In genomic region chr1:55217226-55217996, GRCh38 we compare ENCODE assay signal across 9 cellular contexts. TPM values are rescaled to one million over a fixed set of nuclear protein-coding genes. Genes with fewer than 3 reads are reported as not detected.
DNase-seq lines count a peak whose midpoint lies in the region; ATAC-seq lines count a peak whose summit lies in the region.
"Had no signal": no experiment of that assay in that cellular context is flagged by ENCODE, and none has a peak within 500 bp of the region (broad histone marks: within the 10 kb centered on the region; RNA-seq: fewer than 3 reads in every experiment).

No MANE protein-coding gene starts in this region.

- peak; percentile 13 for DNase-seq in A172 (ENCODE audit: low spot score)
- DNase-seq in GDM1 (lab: John Stamatoyannopoulos, UW), result peak; percentile 77
- DNase-seq in SKM-1 (lab: John Stamatoyannopoulos, UW; ENCODE audit: unreplicated experiment), result peak; percentile 91
- DNase-seq in inferior parietal cortex (ENCODE audit: extremely low spot score), result peak; percentile 56
- DNase-seq in hepatic stellate cell (ENCODE audit: low spot score), result no peak
- DNase-seq: tibial artery had no signal

- ATAC-seq in HG03439 (IDR thresholded peaks at IDR 0.05; ENCODE audit: unreplicated experiment), result no peak
- ATAC-seq in HG02852 (IDR thresholded peaks at IDR 0.05; ENCODE audit: unreplicated experiment), result no peak
- no peak for ATAC-seq in GM21515 (IDR thresholded peaks at IDR 0.05; ENCODE audit: unreplicated experiment)

RNA-seq across cellular contexts. Expression of gene USP24, which starts 2.2 kb away (rescaled TPM):
- 20.6 and 22.1 TPM in 2 replicates for total RNA-seq in A172 (2014; rRNA removed; shearing (Covaris generic))
